Comparison of ENCODE assay signal across 1 cellular context in the genomic region with DNA sequence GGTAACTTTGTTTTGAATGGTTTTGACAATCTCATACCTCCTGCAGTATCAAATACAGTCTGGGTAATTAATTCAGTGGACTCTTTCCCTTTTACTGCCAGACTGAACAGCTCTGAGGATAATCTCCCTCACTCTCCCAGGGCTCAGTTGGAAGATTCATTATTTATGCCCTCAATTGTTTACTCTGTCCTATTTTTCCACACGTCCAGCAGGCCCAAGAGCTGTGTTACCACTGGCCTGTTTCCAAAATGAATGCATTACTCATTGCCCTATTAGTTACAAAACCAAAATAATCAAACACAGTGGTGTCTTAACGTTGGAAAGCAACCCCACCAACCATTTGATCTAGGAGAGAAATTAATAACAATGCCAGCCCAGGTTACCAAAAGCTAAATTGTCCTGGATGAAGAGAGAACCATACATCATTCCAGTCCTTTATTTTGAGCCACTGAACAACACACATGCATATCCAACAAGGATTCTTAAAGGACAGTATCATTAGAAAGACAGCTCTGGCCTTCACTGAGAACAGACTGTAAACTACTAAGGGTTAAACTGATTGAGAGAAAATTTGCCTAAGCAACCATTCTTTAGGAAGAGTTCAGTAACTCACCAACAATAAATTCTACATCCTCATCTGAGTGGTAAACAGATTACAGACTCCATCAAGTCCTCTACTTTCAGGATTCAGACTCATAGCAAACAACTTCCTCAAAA.
TF ChIP-seq lines count a peak whose summit lies in the region.

No MANE protein-coding gene starts in this region.

TF ChIP-seq in GM23338, 12 proteins besides CTCF, POLR2A, EP300 and RAD21 (continued from another document):
- TF ChIP-seq, protein P1, sequence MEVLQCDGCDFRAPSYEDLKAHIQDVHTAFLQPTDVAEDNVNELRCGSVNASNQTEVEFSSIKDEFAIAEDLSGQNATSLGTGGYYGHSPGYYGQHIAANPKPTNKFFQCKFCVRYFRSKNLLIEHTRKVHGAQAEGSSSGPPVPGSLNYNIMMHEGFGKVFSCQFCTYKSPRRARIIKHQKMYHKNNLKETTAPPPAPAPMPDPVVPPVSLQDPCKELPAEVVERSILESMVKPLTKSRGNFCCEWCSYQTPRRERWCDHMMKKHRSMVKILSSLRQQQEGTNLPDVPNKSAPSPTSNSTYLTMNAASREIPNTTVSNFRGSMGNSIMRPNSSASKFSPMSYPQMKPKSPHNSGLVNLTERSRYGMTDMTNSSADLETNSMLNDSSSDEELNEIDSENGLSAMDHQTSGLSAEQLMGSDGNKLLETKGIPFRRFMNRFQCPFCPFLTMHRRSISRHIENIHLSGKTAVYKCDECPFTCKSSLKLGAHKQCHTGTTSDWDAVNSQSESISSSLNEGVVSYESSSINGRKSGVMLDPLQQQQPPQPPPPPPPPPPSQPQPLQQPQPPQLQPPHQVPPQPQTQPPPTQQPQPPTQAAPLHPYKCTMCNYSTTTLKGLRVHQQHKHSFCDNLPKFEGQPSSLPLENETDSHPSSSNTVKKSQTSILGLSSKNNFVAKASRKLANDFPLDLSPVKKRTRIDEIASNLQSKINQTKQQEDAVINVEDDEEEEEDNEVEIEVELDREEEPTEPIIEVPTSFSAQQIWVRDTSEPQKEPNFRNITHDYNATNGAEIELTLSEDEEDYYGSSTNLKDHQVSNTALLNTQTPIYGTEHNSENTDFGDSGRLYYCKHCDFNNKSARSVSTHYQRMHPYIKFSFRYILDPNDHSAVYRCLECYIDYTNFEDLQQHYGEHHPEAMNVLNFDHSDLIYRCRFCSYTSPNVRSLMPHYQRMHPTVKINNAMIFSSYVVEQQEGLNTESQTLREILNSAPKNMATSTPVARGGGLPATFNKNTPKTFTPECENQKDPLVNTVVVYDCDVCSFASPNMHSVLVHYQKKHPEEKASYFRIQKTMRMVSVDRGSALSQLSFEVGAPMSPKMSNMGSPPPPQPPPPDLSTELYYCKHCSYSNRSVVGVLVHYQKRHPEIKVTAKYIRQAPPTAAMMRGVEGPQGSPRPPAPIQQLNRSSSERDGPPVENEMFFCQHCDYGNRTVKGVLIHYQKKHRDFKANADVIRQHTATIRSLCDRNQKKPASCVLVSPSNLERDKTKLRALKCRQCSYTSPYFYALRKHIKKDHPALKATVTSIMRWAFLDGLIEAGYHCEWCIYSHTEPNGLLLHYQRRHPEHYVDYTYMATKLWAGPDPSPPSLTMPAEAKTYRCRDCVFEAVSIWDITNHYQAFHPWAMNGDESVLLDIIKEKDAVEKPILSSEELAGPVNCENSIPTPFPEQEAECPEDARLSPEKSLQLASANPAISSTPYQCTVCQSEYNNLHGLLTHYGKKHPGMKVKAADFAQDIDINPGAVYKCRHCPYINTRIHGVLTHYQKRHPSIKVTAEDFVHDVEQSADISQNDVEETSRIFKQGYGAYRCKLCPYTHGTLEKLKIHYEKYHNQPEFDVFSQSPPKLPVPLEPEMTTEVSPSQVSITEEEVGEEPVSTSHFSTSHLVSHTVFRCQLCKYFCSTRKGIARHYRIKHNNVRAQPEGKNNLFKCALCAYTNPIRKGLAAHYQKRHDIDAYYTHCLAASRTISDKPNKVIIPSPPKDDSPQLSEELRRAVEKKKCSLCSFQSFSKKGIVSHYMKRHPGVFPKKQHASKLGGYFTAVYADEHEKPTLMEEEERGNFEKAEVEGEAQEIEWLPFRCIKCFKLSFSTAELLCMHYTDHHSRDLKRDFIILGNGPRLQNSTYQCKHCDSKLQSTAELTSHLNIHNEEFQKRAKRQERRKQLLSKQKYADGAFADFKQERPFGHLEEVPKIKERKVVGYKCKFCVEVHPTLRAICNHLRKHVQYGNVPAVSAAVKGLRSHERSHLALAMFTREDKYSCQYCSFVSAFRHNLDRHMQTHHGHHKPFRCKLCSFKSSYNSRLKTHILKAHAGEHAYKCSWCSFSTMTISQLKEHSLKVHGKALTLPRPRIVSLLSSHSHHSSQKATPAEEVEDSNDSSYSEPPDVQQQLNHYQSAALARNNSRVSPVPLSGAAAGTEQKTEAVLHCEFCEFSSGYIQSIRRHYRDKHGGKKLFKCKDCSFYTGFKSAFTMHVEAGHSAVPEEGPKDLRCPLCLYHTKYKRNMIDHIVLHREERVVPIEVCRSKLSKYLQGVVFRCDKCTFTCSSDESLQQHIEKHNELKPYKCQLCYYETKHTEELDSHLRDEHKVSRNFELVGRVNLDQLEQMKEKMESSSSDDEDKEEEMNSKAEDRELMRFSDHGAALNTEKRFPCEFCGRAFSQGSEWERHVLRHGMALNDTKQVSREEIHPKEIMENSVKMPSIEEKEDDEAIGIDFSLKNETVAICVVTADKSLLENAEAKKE (CRISPR knock-in tag; IDR thresholded peaks at IDR 0.05): no peak
